32 cellular contexts compared by ENCODE assay signal in genomic region chr18:58379443-58379842, GRCh38.
"Had no signal": no experiment of that assay in that cellular context is flagged by ENCODE, and none has a peak within 500 bp of the region (broad histone marks: within the 10 kb centered on the region; RNA-seq: fewer than 3 reads in every experiment).

No MANE protein-coding gene starts in this region.

- H3K27me3 Mint-ChIP-seq: activated CD4-positive, alpha-beta memory T cell treated with anti-CD3 and anti-CD28 coated beads for 36 hours; activated CD4-positive, alpha-beta T cell treated with anti-CD3 and anti-CD28 coated beads for 36 hours had no signal

- H3K4me1 Mint-ChIP-seq: activated CD4-positive, alpha-beta T cell treated with anti-CD3 and anti-CD28 coated beads for 36 hours had no signal

- DNase-seq: activated CD4-positive, alpha-beta memory T cell treated with anti-CD3 and anti-CD28 coated beads for 36 hours; activated CD4-positive, alpha-beta T cell treated with anti-CD3 and anti-CD28 coated beads for 36 hours; activated CD4-positive, alpha-beta T cell treated with anti-CD3 and anti-CD28 coated beads, Interleukin-2, amount 50 U/mL, for 1 hour; activated CD8-positive, alpha-beta memory T cell treated with anti-CD3 and anti-CD28 coated beads, Interleukin-2, amount 50 U/mL, for 4 hours; activated gamma-delta T cell treated with Interleukin-2 at 50 U/mL for 16 hours; activated naive CD4-positive, alpha-beta T cell treated with anti-CD3 and anti-CD28 coated beads for 36 hours; activated T-cell treated with anti-CD3 and anti-CD28 coated beads for 4 hours; activated T-cell treated with anti-CD3 and anti-CD28 coated beads, Interleukin-2, amount 50 U/mL, for 4 hours; adrenal gland; body of pancreas; caudate nucleus; Kasumi-1; KG1; MG63; NCI-H1092; NCI-H1436 treated with DMSO at 0.1 percent for 48 hours; NCI-H1694 treated with DMSO at 0.1 percent for 48 hours; NCI-H2029; NCI-H2171 treated with DMSO at 0.1 percent for 48 hours; NCI-H2227 treated with DMSO at 0.1 percent for 48 hours; NCI-H446 treated with DMSO at 0.1 percent for 48 hours; NCI-H524 treated with DMSO at 0.1 percent for 48 hours; SHP77 treated with DMSO at 0.1 percent for 48 hours; SK-N-SH had no signal

- H3K27ac ChIP-seq: adrenal gland, body of pancreas, breast epithelium, SJSA1 had no signal

- H3K9me3 Mint-ChIP-seq: activated CD4-positive, alpha-beta memory T cell treated with anti-CD3 and anti-CD28 coated beads for 36 hours; activated naive CD4-positive, alpha-beta T cell treated with anti-CD3 and anti-CD28 coated beads for 36 hours; activated naive CD4-positive, alpha-beta T cell treated with anti-CD3 and anti-CD28 coated beads, Interleukin-2, amount 50 U/mL, for 72 hours; activated T-cell treated with anti-CD3 and anti-CD28 coated beads, Interleukin-2, amount 50 U/mL, for 4 hours; activated T-helper 1 cell treated with anti-CD3 and anti-CD28 coated beads, Interleukin-12 subunit alpha, Interleukin-12 subunit beta, Interleukin-2, Interleukin-4 antibody, amounts not matched to agents 30 ng/mL and 10 ng/mL and 1 ng/mL, durations not matched to agents 14 hours and 24 hours and 36 hours; T-helper 1 cell treated with Interleukin-12 subunit alpha and Interleukin-12 subunit beta and Interleukin-4 antibody, amounts not matched to agents 30 μg/mL and 1 μg/mL, for 36 hours; T-helper 2 cell treated with Interferon-gamma antibody and Interleukin-4, amounts not matched to agents 5 μg/mL and 100 μg/mL, for 36 hours had no signal

- H3K4me2 ChIP-seq: SK-N-SH had no signal

- H3K9me3 ChIP-seq: adrenal gland, body of pancreas, breast epithelium, MG63, SJSA1, SK-N-SH had no signal

- H3K36me3 Mint-ChIP-seq: activated CD4-positive, alpha-beta memory T cell treated with anti-CD3 and anti-CD28 coated beads for 36 hours; activated naive CD4-positive, alpha-beta T cell treated with anti-CD3 and anti-CD28 coated beads, Interleukin-2, amount 50 U/mL, for 72 hours had no signal

- H3K27me3 ChIP-seq: adrenal gland, body of pancreas, breast epithelium, MG63, SJSA1 had no signal

- H3K4me1 ChIP-seq: adrenal gland, breast epithelium, SJSA1 had no signal

- H3K27ac Mint-ChIP-seq: activated CD4-positive, alpha-beta memory T cell treated with anti-CD3 and anti-CD28 coated beads for 36 hours; activated CD4-positive, alpha-beta T cell treated with anti-CD3 and anti-CD28 coated beads for 36 hours; activated naive CD4-positive, alpha-beta T cell treated with anti-CD3 and anti-CD28 coated beads for 36 hours; activated naive CD4-positive, alpha-beta T cell treated with anti-CD3 and anti-CD28 coated beads, Interleukin-2, amount 50 U/mL, for 72 hours; activated T-helper 1 cell treated with anti-CD3 and anti-CD28 coated beads, Interleukin-12 subunit alpha, Interleukin-12 subunit beta, Interleukin-2, Interleukin-4 antibody, amounts not matched to agents 30 ng/mL and 10 ng/mL and 1 ng/mL, durations not matched to agents 14 hours and 24 hours and 36 hours; T-helper 1 cell treated with Interleukin-12 subunit alpha and Interleukin-12 subunit beta and Interleukin-4 antibody, amounts not matched to agents 30 μg/mL and 1 μg/mL, for 36 hours; T-helper 2 cell treated with Interferon-gamma antibody and Interleukin-4, amounts not matched to agents 5 μg/mL and 100 μg/mL, for 36 hours had no signal

- H3K9ac ChIP-seq: SK-N-SH had no signal

- ATAC-seq: activated CD4-positive, alpha-beta T cell treated with anti-CD3 and anti-CD28 coated beads for 36 hours; activated CD4-positive, CD25-positive, alpha-beta regulatory T cell treated with anti-CD3 and anti-CD28 coated beads, Interleukin-2, amount 50 U/mL, for 24 hours; activated naive CD4-positive, alpha-beta T cell treated with anti-CD3 and anti-CD28 coated beads, Interleukin-2, amount 50 U/mL, for 72 hours; activated T-cell treated with anti-CD3 and anti-CD28 coated beads, Interleukin-2, amount 50 U/mL, for 4 hours; body of pancreas; Panc1 had no signal

- H3K4me3 Mint-ChIP-seq: activated CD4-positive, alpha-beta memory T cell treated with anti-CD3 and anti-CD28 coated beads for 36 hours; activated CD4-positive, alpha-beta T cell treated with anti-CD3 and anti-CD28 coated beads for 36 hours; activated naive CD4-positive, alpha-beta T cell treated with anti-CD3 and anti-CD28 coated beads for 36 hours; activated T-cell treated with anti-CD3 and anti-CD28 coated beads, Interleukin-2, amount 50 U/mL, for 4 hours; activated T-helper 1 cell treated with anti-CD3 and anti-CD28 coated beads, Interleukin-12 subunit alpha, Interleukin-12 subunit beta, Interleukin-2, Interleukin-4 antibody, amounts not matched to agents 30 ng/mL and 10 ng/mL and 1 ng/mL, durations not matched to agents 14 hours and 24 hours and 36 hours; T-helper 1 cell treated with Interleukin-12 subunit alpha and Interleukin-12 subunit beta and Interleukin-4 antibody, amounts not matched to agents 30 μg/mL and 1 μg/mL, for 36 hours; T-helper 2 cell treated with Interferon-gamma antibody and Interleukin-4, amounts not matched to agents 5 μg/mL and 100 μg/mL, for 36 hours had no signal
